Comparison of ENCODE assay signal across 1 cellular context in the genomic region with DNA sequence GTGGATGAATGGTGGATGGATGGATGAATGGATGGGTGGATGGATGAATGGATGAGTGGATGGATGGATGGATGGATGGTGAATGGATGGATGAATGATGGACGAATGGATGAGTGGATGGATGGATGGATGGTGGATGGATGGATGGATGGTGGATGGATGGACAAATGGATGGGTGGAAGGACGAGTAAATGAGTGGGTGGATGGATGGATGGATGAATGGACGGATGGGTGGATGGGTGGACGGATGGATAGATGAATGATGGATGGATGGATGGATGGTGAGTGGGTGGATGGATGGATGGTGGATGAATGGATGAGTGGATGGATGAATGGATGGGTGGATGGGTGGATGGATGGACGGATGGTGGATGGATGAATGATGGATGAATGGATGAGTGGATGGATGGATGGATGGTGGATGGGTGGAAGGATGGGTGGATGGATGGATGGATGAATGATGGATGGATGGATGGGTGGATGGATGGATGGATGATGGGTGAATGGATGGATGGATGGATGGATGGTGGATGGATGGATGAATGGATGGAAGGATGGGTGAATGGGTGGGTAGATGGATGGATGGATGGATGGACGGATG.
TF ChIP-seq lines count a peak whose summit lies in the region.

No MANE protein-coding gene starts in this region.

TF ChIP-seq in GM12878, 131 proteins besides CTCF, POLR2A, EP300 and RAD21:
- TF ChIP-seq HDGF (IDR thresholded peaks at IDR 0.05): 0 out of 2 replicates have a peak, but pooled peaks have one; percentile 36
- TF ChIP-seq BRCA1 (IDR thresholded peaks at IDR 0.05; ENCODE audit: low read depth, low read length): no peak
